ENCODE assay signal across 8 cellular contexts in the genomic region with DNA sequence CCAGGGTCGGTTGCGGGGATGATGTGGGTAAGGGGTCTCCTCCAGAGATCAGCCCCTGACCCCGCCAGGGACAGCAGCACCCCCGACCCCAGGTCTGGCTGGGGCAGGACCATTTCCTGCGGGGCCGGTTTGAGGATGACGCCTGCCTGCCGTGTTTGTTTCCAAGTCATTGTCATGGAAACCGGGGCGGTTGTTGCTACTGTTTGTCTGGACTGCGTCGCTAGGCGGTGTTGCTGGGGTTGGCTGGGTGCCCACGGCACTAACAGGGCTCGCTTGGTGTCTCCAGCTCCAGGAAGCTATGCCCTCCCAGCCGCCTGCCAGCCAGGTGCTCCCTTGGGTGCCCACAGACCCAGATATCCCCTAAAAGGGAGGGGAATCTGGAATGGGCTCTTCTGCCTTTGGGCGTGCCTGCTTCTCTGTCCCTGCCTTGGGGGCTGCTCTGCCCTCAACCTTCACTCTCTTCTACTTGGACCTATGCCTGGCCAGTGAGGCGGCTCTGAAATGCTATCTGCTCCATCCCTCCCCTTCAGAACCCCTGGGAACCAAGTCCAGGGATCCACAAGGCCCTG. TPM values are rescaled to one million over a fixed set of nuclear protein-coding genes. Genes with fewer than 3 reads are reported as not detected.
A peak's percentile ranks its signal among the peaks of the same experiment; 100 is the strongest.
DNase-seq lines count a peak whose midpoint lies in the region; ATAC-seq, FAIRE-seq and TF ChIP-seq lines count a peak whose summit lies in the region.

No MANE protein-coding gene starts in this region.

- intact Hi-C loops in kidney (cut with DNase I): no loop called here

- ATAC-seq in GM18502 (IDR thresholded peaks at IDR 0.05; ENCODE audit: poor library complexity, unreplicated experiment): peak; percentile 53
- peak; percentile 57 for ATAC-seq in HG03159 (IDR thresholded peaks at IDR 0.05; ENCODE audit: unreplicated experiment)
- ATAC-seq in HG03378 (IDR thresholded peaks at IDR 0.05; ENCODE audit: unreplicated experiment): no peak

- H3K4me3 ChIP-seq in kidney (ENCODE audit: low read length in 2 of 2): peak overlapping the region in 1 of 2 donors; percentile 37

- H3K27ac ChIP-seq in kidney (ENCODE audit: low read depth in 2 of 2, low read length in 2 of 2): peak overlapping the region; percentile 96 to 99

- no peaks in the 10 kb centered on the region for H3K9me3 ChIP-seq in kidney (ENCODE audit: control insufficient read depth in 1 of 2, low read length in 2 of 2)

- DNase-seq in NCI-H2227 treated with DMSO at 0.1 percent for 48 hours (lab: John Stamatoyannopoulos, UW) (peak; percentile 84), kidney (peak; percentile 99)
- peak; percentile 77 for DNase-seq in activated CD4-positive, CD25-positive, alpha-beta regulatory T cell treated with anti-CD3 and anti-CD28 coated beads, Interleukin-2, amount 50 U/mL, for 72 hours
- DNase-seq in central memory CD4-positive, alpha-beta T cell: peak; percentile 98
- DNase-seq in stimulated activated CD4-positive, alpha-beta T cell treated with anti-CD3 and anti-CD28 coated beads, Interleukin-15, amount 100 ng/mL, for 1 hour (ENCODE audit: low read depth in 1 of 2, low spot score in 1 of 2): peak; percentile 65 to 89

- FAIRE-seq in kidney (lab: Jason Lieb, UNC): no peak

- peak overlapping the region; percentile 59 to 65 for H3K9ac ChIP-seq in kidney (ENCODE audit: low read length in 2 of 2)

- H3K36me3 ChIP-seq in kidney (ENCODE audit: control insufficient read depth in 1 of 2, insufficient read depth in 2 of 2, low read length in 2 of 2): peaks cover 0 to 5% of the 10 kb centered on the region in 2 donors

- no peak for TF ChIP-seq CTCF in kidney (IDR thresholded peaks at IDR 0.05; ENCODE audit: borderline replicate concordance, extremely low read depth, insufficient read depth)

- peaks cover 25 to 46% of the 10 kb centered on the region in 2 donors for H3K4me1 ChIP-seq in kidney (ENCODE audit: control insufficient read depth in 1 of 2, insufficient read depth in 1 of 2, low read depth in 1 of 2, low read length in 2 of 2)

RNA-seq across cellular contexts. Expression of a gene that starts 4.7 kb away (rescaled TPM):
- 381 TPM for total RNA-seq in kidney
- 272 TPM for polyA plus RNA-seq in kidney (ENCODE audit: insufficient read depth, low read depth, low replicate concordance)

RNA-seq across cellular contexts. Expression of a gene that starts 7.3 kb away (rescaled TPM):
- 357 TPM for total RNA-seq in kidney
- polyA plus RNA-seq in kidney (ENCODE audit: insufficient read depth, low read depth, low replicate concordance): 338 TPM

RNA-seq across cellular contexts. Expression of a gene that starts 9.1 kb away (rescaled TPM):
- total RNA-seq in kidney: 13.2 TPM
- 6.9 TPM for polyA plus RNA-seq in kidney (ENCODE audit: insufficient read depth, low read depth, low replicate concordance)

RNA-seq across cellular contexts. Expression of a gene that starts 44.4 kb away (rescaled TPM):
- total RNA-seq in kidney: 3.1 TPM
- polyA plus RNA-seq in kidney (ENCODE audit: insufficient read depth, low read depth, low replicate concordance): 4.1 TPM
